ENCODE assay signal across 24 cellular contexts in genomic region chr3:8842293-8842692, GRCh38.
A peak's percentile ranks its signal among the peaks of the same experiment; 100 is the strongest.
DNase-seq lines count a peak whose midpoint lies in the region; ATAC-seq, FAIRE-seq and TF ChIP-seq lines count a peak whose summit lies in the region.
"Had no signal": no experiment of that assay in that cellular context is flagged by ENCODE, and none has a peak within 500 bp of the region (broad histone marks: within the 10 kb centered on the region; RNA-seq: fewer than 3 reads in every experiment).

No MANE protein-coding gene starts in this region.

- DNase-seq in GM23338 (ENCODE audit: low spot score) (no peak), HFFc6 (no peak), H1 (ENCODE audit: low read depth in 1 of 2, low spot score in 2 of 2) (no peak), hepatic stellate cell (ENCODE audit: low spot score) (no peak), NCI-H1105 treated with DMSO at 0.1 percent for 48 hours (lab: John Stamatoyannopoulos, UW) (no peak), T-helper 9 cell (no peak), Kasumi-1 (lab: John Stamatoyannopoulos, UW) (no peak)
- DNase-seq: 8988T; ACHN; Caco-2; Calu3; CD4-positive, alpha-beta T cell; CD8-positive, alpha-beta T cell; DMS79 treated with DMSO at 0.1 percent for 48 hours; GF-D8 had no signal

- H3K4me1 Mint-ChIP-seq in GM23338 (peaks cover 7% of the 10 kb centered on the region; the same call in 2 of the 3 replicates), HFFc6 (ENCODE audit: low read depth) (peaks cover 78% of the 10 kb centered on the region)
- H3K4me1 Mint-ChIP-seq: B cell had no signal

- H4K91ac ChIP-seq in H1 (replicated peaks; ENCODE audit: insufficient read length, low read length) = no peak overlapping the region

- no peak overlapping the region for H3K14ac ChIP-seq in H1 (ENCODE audit: insufficient read length)

- no peak overlapping the region for H2BK20ac ChIP-seq in H1 (ENCODE audit: low read length)

- H3K23me2 ChIP-seq in H1 (ENCODE audit: low read depth, low read length) = no peaks in the 10 kb centered on the region

- H3K36me3 Mint-ChIP-seq in GM23338 (ENCODE audit: low read depth) (no peaks in the 10 kb centered on the region), HFFc6 (ENCODE audit: low read depth) (peaks cover 29% of the 10 kb centered on the region)
- H3K36me3 Mint-ChIP-seq: CD8-positive, alpha-beta T cell had no signal

- no peaks in the 10 kb centered on the region for H3F3A ChIP-seq in GM23338 (replicated peaks; ENCODE audit: low read depth)

- H3K9me2 ChIP-seq in GM23338 (ENCODE audit: insufficient read depth) = peaks cover 3% of the 10 kb centered on the region; the same call in 1 of the 2 replicates

- TF ChIP-seq CTCF in GM23338 (conservative IDR thresholded peaks at IDR 0.05; ENCODE audit: low read depth in 2 of 2) = no peak
- no peak for TF ChIP-seq CTCF in HFFc6 (IDR thresholded peaks at IDR 0.05)
- TF ChIP-seq CTCF in H1 (IDR thresholded peaks at IDR 0.05; ENCODE audit: control extremely low read depth in 1 of 3, insufficient read depth in 1 of 3, low read depth in 1 of 3, low read length in 3 of 3) = no peak

- POLR2A ChIA-PET in H1 (lab: Charles Lee; ENCODE audit: partially characterized antibody) = no interaction called here

- H2BK120ac ChIP-seq in H1 (replicated peaks; ENCODE audit: low read depth, low read length) = no peak overlapping the region

- H3K79me2 ChIP-seq in GM23338 (replicated peaks; ENCODE audit: insufficient read depth) = no peaks in the 10 kb centered on the region
- H3K79me2 ChIP-seq in H1 (ENCODE audit: control insufficient read depth in 1 of 2, insufficient read depth in 2 of 2, low read length in 2 of 2) = no peaks in the 10 kb centered on the region

- no peaks in the 10 kb centered on the region for H3K9me3 Mint-ChIP-seq in GM23338
- H3K9me3 Mint-ChIP-seq in HFFc6 = no peaks in the 10 kb centered on the region
- H3K9me3 Mint-ChIP-seq: CD4-positive, alpha-beta T cell; CD8-positive, alpha-beta T cell had no signal

- H4K5ac ChIP-seq in H1 (ENCODE audit: insufficient read length, low read depth, low read length) = no peak overlapping the region

- H4K8ac ChIP-seq in H1 (ENCODE audit: extremely low read depth, insufficient read depth, low read length) = no peak overlapping the region

- TF ChIP-seq EP300 in Ishikawa (IDR thresholded peaks at IDR 0.05; ENCODE audit: borderline replicate concordance) (peak; percentile 70; the same call in 1 of the 2 replicates), H1 (IDR thresholded peaks at IDR 0.05; ENCODE audit: borderline replicate concordance in 1 of 2, low read depth in 2 of 2, low read length in 2 of 2) (no peak)

- H3K4me3 ChIP-seq in GM23338 (no peak overlapping the region), H1 (ENCODE audit: extremely low read depth in 1 of 4, insufficient read depth in 2 of 4, low read depth in 3 of 4, low read length in 4 of 4) (no peak overlapping the region)
- H3K4me3 ChIP-seq: BLaER1 treated with 17β-estradiol and CSF1 and Interleukin-3, amounts not matched to agents 10 nM and 100 nM had no signal

- no peak overlapping the region for H2BK12ac ChIP-seq in H1 (ENCODE audit: low read depth, low read length)

- no peaks in the 10 kb centered on the region for H3K79me1 ChIP-seq in H1 (ENCODE audit: low read depth, low read length)

- no peak overlapping the region for H3K4me3 Mint-ChIP-seq in GM23338
- H3K4me3 Mint-ChIP-seq in HFFc6 = no peak overlapping the region
- H3K4me3 Mint-ChIP-seq: B cell; CD4-positive, alpha-beta T cell; CD8-positive, alpha-beta T cell had no signal

- H3K27me3 ChIP-seq in GM23338 (ENCODE audit: insufficient read depth) (no peaks in the 10 kb centered on the region), H1 (replicated peaks in 1 of 4; ENCODE audit: control insufficient read depth in 3 of 4, extremely low read depth in 1 of 4, insufficient read depth in 3 of 4, low read length in 3 of 4) (no peaks in the 10 kb centered on the region)
- H3K27me3 ChIP-seq: BLaER1 treated with 17β-estradiol and CSF1 and Interleukin-3, amounts not matched to agents 10 nM and 100 nM had no signal

- H3K27me3 Mint-ChIP-seq in GM23338 (ENCODE audit: insufficient read depth, low read depth, poor library complexity) = peaks cover 3% of the 10 kb centered on the region
- peaks cover 2% of the 10 kb centered on the region for H3K27me3 Mint-ChIP-seq in HFFc6 (ENCODE audit: insufficient read depth)
- H3K27me3 Mint-ChIP-seq: B cell; CD4-positive, alpha-beta T cell had no signal

- no peak overlapping the region for H3K56ac ChIP-seq in H1 (replicated peaks; ENCODE audit: insufficient read length, low read depth, low read length)

- H3K4me2 ChIP-seq in GM23338 (no peak overlapping the region), H1 (ENCODE audit: insufficient read depth in 1 of 2, low read depth in 2 of 2, low read length in 2 of 2) (no peak overlapping the region)
- H3K4me2 ChIP-seq: BLaER1 treated with 17β-estradiol and CSF1 and Interleukin-3, amounts not matched to agents 10 nM and 100 nM had no signal

- no peak overlapping the region for H3K9ac ChIP-seq in H1 (replicated peaks in 1 of 4; ENCODE audit: extremely low read depth in 1 of 4, low read depth in 3 of 4, low read length in 3 of 4)
- H3K9ac ChIP-seq: BLaER1 treated with 17β-estradiol and CSF1 and Interleukin-3, amounts not matched to agents 10 nM and 100 nM had no signal

- 100% methylated on average over 2 of the region's 2 CpGs; no CpG with 5 or more reads in 1 of the 2 experiments for WGBS in H1 (ENCODE audit: extremely low coverage in 1 of 2, insufficient coverage in 1 of 2, insufficient read length in 1 of 2, insufficient replicate concordance in 2 of 2, low coverage in 1 of 2, low lambda C conversion rate in 2 of 2, missing lambda C conversion rate in 1 of 2), 2 experiments

- no peak overlapping the region for H3K18ac ChIP-seq in H1 (ENCODE audit: extremely low read depth, low read length)

- no peak overlapping the region for H3K27ac ChIP-seq in GM23338 (ENCODE audit: low read depth)
- no peak overlapping the region for H3K27ac ChIP-seq in H1 (ENCODE audit: low read depth, low read length)
- H3K27ac ChIP-seq: BLaER1 treated with 17β-estradiol and CSF1 and Interleukin-3, amounts not matched to agents 10 nM and 100 nM; C4-2B had no signal

- no peak for TF ChIP-seq RAD21 in Ishikawa (IDR thresholded peaks at IDR 0.05; ENCODE audit: low read depth)
- TF ChIP-seq RAD21 in H1 (IDR thresholded peaks at IDR 0.05 in 1 of 2, conservative IDR thresholded peaks at IDR 0.05 in 1 of 2; ENCODE audit: low read depth in 2 of 2, low read length in 2 of 2) = no peak

- H3K36me3 ChIP-seq in GM23338 (ENCODE audit: insufficient read depth) (no peaks in the 10 kb centered on the region; the same call in 1 of the 2 replicates), H1 (ENCODE audit: control insufficient read depth in 2 of 4, insufficient read depth in 4 of 4, low read length in 3 of 4) (no peaks in the 10 kb centered on the region)

- H3K9me3 ChIP-seq in H1 (ENCODE audit: insufficient read depth in 2 of 2, low read depth in 1 of 2, low read length in 1 of 2) = no peaks in the 10 kb centered on the region
- H3K9me3 ChIP-seq: BLaER1 treated with 17β-estradiol and CSF1 and Interleukin-3, amounts not matched to agents 10 nM and 100 nM; Caco-2 had no signal

- no peak overlapping the region for H3K4ac ChIP-seq in H1 (replicated peaks; ENCODE audit: insufficient read length, low read depth, low read length)

- H3K23ac ChIP-seq in H1 (ENCODE audit: insufficient read length) = no peak overlapping the region

- peak; percentile 28; the same call in 2 of the 3 replicates for ATAC-seq in GM23338
- ATAC-seq: CD8-positive, alpha-beta T cell had no signal

- no peak overlapping the region for H2AK5ac ChIP-seq in H1 (ENCODE audit: low read depth, low read length)

- no peaks in the 10 kb centered on the region for H4K20me1 ChIP-seq in GM23338 (replicated peaks; ENCODE audit: insufficient read depth)
- no peaks in the 10 kb centered on the region for H4K20me1 ChIP-seq in H1 (replicated peaks in 1 of 2; ENCODE audit: control insufficient read depth in 1 of 2, insufficient read depth in 2 of 2, low read length in 2 of 2)
- H4K20me1 ChIP-seq: BLaER1 treated with 17β-estradiol and CSF1 and Interleukin-3, amounts not matched to agents 10 nM and 100 nM had no signal

- H3K27ac Mint-ChIP-seq in GM23338 (no peak overlapping the region), HFFc6 (peak overlapping the region; percentile 85)
- H3K27ac Mint-ChIP-seq: B cell; CD4-positive, alpha-beta T cell; CD8-positive, alpha-beta T cell had no signal

- H2AFZ ChIP-seq in GM23338 (no peak overlapping the region), H1 (ENCODE audit: low read length) (no peak overlapping the region)

- FAIRE-seq in H1 (lab: Jason Lieb, UNC) = no peak
- FAIRE-seq: A204.1, D721Med, G401.6, GM12891, GM19239 had no signal

- H2BK15ac ChIP-seq in H1 (ENCODE audit: low read length) = no peak overlapping the region

- CTCF ChIA-PET in H1 (lab: Charles Lee; ENCODE audit: partially characterized antibody) = interaction anchor here (1.2 kb wide), 1 partner anchor 9 kb away, joined by 6 read pairs; no protein-coding TSS in a partner anchor

- no peak for TF ChIP-seq POLR2A in H1 (IDR thresholded peaks at IDR 0.05; ENCODE audit: control extremely low read depth in 1 of 2, low read depth in 2 of 2, low read length in 2 of 2)

- no peak overlapping the region for H2BK5ac ChIP-seq in H1 (ENCODE audit: low read depth, low read length)

- peaks cover 9% of the 10 kb centered on the region; the same call in 1 of the 2 replicates for H3K4me1 ChIP-seq in GM23338 (ENCODE audit: insufficient read depth)
- H3K4me1 ChIP-seq in H1 (replicated peaks in 1 of 4; ENCODE audit: control insufficient read depth in 3 of 4, insufficient read depth in 4 of 4, low read length in 3 of 4) = no peaks in the 10 kb centered on the region

TF ChIP-seq in Ishikawa, 13 proteins besides CTCF, POLR2A, EP300 and RAD21 (continues in another document):
- TF ChIP-seq, protein P1, sequence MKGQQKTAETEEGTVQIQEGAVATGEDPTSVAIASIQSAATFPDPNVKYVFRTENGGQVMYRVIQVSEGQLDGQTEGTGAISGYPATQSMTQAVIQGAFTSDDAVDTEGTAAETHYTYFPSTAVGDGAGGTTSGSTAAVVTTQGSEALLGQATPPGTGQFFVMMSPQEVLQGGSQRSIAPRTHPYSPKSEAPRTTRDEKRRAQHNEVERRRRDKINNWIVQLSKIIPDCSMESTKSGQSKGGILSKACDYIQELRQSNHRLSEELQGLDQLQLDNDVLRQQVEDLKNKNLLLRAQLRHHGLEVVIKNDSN (IDR thresholded peaks at IDR 0.05) = no peak
- TF ChIP-seq EGR1 (IDR thresholded peaks at IDR 0.05) (no peak), CREB1 (IDR thresholded peaks at IDR 0.05; ENCODE audit: low read depth) (no peak)

TF ChIP-seq in H1, 55 proteins besides CTCF, POLR2A, EP300 and RAD21:
- TF ChIP-seq TEAD4 (IDR thresholded peaks at IDR 0.05; ENCODE audit: low read depth, low read length) (no peak), KDM1A (IDR thresholded peaks at IDR 0.05; ENCODE audit: borderline replicate concordance, low read length) (peak; percentile 67; the same call in 1 of the 2 replicates)
TF ChIP-seq in H1: peak in this region for 1.
